Comparison of ENCODE assay signal across 8 cellular contexts in genomic region chr17:50055055-50055425, GRCh38. TPM values are rescaled to one million over a fixed set of nuclear protein-coding genes. Genes with fewer than 3 reads are reported as not detected.
DNase-seq lines count a peak whose midpoint lies in the region; ATAC-seq and TF ChIP-seq lines count a peak whose summit lies in the region.

No MANE protein-coding gene starts in this region.

- TF ChIP-seq CTCF in Caco-2 (IDR thresholded peaks at IDR 0.05; ENCODE audit: insufficient read depth in 1 of 2, low read depth in 1 of 2, low read length in 1 of 2, severe bottlenecking in 1 of 2, unreplicated experiment in 1 of 2) (no peak), neural cell (IDR thresholded peaks at IDR 0.05; ENCODE audit: poor library complexity, severe bottlenecking) (no peak)

- POLR2A ChIA-PET in Caco-2 (lab: Charles Lee) = no interaction called here
- POLR2A ChIA-PET in activated CD4-positive, alpha-beta memory T cell treated with anti-CD3 and anti-CD28 coated beads for 36 hours (lab: Charles Lee) = no interaction called here

- H3K27me3 ChIP-seq in Caco-2 (replicated peaks; ENCODE audit: control insufficient read depth, insufficient read depth, low read length) = no peaks in the 10 kb centered on the region
- H3K27me3 ChIP-seq in neural cell (ENCODE audit: insufficient read depth, low read depth, low read length) = no peaks in the 10 kb centered on the region

- peak overlapping the region; percentile 73 for H2AFZ ChIP-seq in neural cell (ENCODE audit: low read depth, low read length)

- peaks cover 24% of the 10 kb centered on the region for H3K4me1 Mint-ChIP-seq in Caco-2 (ENCODE audit: low read depth, unreplicated experiment)
- peaks cover 35% of the 10 kb centered on the region for H3K4me1 Mint-ChIP-seq in activated CD4-positive, alpha-beta memory T cell treated with anti-CD3 and anti-CD28 coated beads for 36 hours (ENCODE audit: low read depth)

- H3K27me3 Mint-ChIP-seq in Caco-2 (ENCODE audit: insufficient read depth, unreplicated experiment) = no peaks in the 10 kb centered on the region
- H3K27me3 Mint-ChIP-seq in activated CD4-positive, alpha-beta memory T cell treated with anti-CD3 and anti-CD28 coated beads for 36 hours = no peaks in the 10 kb centered on the region

- peak overlapping the region; percentile 92 for H3K4me2 ChIP-seq in neural cell (ENCODE audit: low read length)

- CTCF ChIA-PET in Caco-2 (lab: Charles Lee) = no interaction called here
- CTCF ChIA-PET in activated CD4-positive, alpha-beta memory T cell treated with anti-CD3 and anti-CD28 coated beads for 36 hours (lab: Charles Lee) = interaction anchor here (1.0 to 7.9 kb wide), 7 partner anchors 8 to 38 kb away, joined by 3 to 85 read pairs (median 6); no protein-coding TSS in a partner anchor

- peak overlapping the region; percentile 74 for H3K4me3 ChIP-seq in Caco-2 (ENCODE audit: low read depth, low read length)
- peak overlapping the region; percentile 95 for H3K4me3 ChIP-seq in neural cell (ENCODE audit: low read length)

- peak overlapping the region; percentile 85 for H3K9ac ChIP-seq in neural cell (ENCODE audit: low read length)

- TF ChIP-seq RAD21 in neural cell (conservative IDR thresholded peaks at IDR 0.05) = no peak

- no peak for TF ChIP-seq EP300 in neural cell (conservative IDR thresholded peaks at IDR 0.05; ENCODE audit: poor library complexity, severe bottlenecking)

- H3K9me3 Mint-ChIP-seq in Caco-2 (ENCODE audit: unreplicated experiment) = no peaks in the 10 kb centered on the region
- no peaks in the 10 kb centered on the region for H3K9me3 Mint-ChIP-seq in activated CD4-positive, alpha-beta memory T cell treated with anti-CD3 and anti-CD28 coated beads for 36 hours

- H3K27ac Mint-ChIP-seq in Caco-2 (ENCODE audit: unreplicated experiment) = peak overlapping the region; percentile 71
- peak overlapping the region; percentile 84 for H3K27ac Mint-ChIP-seq in activated CD4-positive, alpha-beta memory T cell treated with anti-CD3 and anti-CD28 coated beads for 36 hours

- DNase-seq in Caco-2 (peak; percentile 62 to 78), NCI-H1417 (lab: John Stamatoyannopoulos, UW) (peak; percentile 72 to 82 (median 77)), fibroblast of peridontal ligament (ENCODE audit: extremely low read depth) (peak; percentile 37), NCI-H1048 (lab: John Stamatoyannopoulos, UW) (no peak)
- peak; percentile 44 for DNase-seq in activated CD4-positive, alpha-beta memory T cell treated with anti-CD3 and anti-CD28 coated beads for 36 hours

- no peak for ATAC-seq in HG02970 (IDR thresholded peaks at IDR 0.05; ENCODE audit: low FRiP score, unreplicated experiment)
- ATAC-seq in HG03354 (IDR thresholded peaks at IDR 0.05; ENCODE audit: poor library complexity, severe bottlenecking, unreplicated experiment) = no peak

- peaks cover 48% of the 10 kb centered on the region for H3K4me1 ChIP-seq in Caco-2

- no peaks in the 10 kb centered on the region for H3K79me2 ChIP-seq in neural cell (replicated peaks; ENCODE audit: insufficient read depth, low read length)

- H3F3A ChIP-seq in neural cell (ENCODE audit: insufficient read depth, low read length, poor library complexity, severe bottlenecking) = peaks cover 4% of the 10 kb centered on the region

- peak overlapping the region; percentile 86 for H3K4me3 Mint-ChIP-seq in Caco-2 (ENCODE audit: unreplicated experiment)
- peak overlapping the region; percentile 87 for H3K4me3 Mint-ChIP-seq in activated CD4-positive, alpha-beta memory T cell treated with anti-CD3 and anti-CD28 coated beads for 36 hours

- intact Hi-C loops in Caco-2 (cut with micrococcal nuclease; ENCODE audit: unreplicated experiment) = no loop called here
- intact Hi-C loops in activated CD4-positive, alpha-beta memory T cell treated with anti-CD3 and anti-CD28 coated beads for 36 hours (cut with micrococcal nuclease) = loop anchor here (5.0 kb wide), 1 partner anchor 92 kb away; no protein-coding TSS in a partner anchor

- H3K9me3 ChIP-seq in Caco-2 (no peaks in the 10 kb centered on the region), neural cell (ENCODE audit: low read length) (no peaks in the 10 kb centered on the region)

- BruUV-seq in Caco-2 (replicated peaks; lab: Mats Ljungman, UMichigan) = no TSS peak

- H3K36me3 ChIP-seq in Caco-2 (ENCODE audit: control insufficient read depth, insufficient read depth, low read length) (no peaks in the 10 kb centered on the region), neural cell (ENCODE audit: insufficient read depth, low read length) (no peaks in the 10 kb centered on the region)

- H4K20me1 ChIP-seq in neural cell (ENCODE audit: insufficient read depth) = no peaks in the 10 kb centered on the region

- peak overlapping the region; percentile 78 for H3K27ac ChIP-seq in neural cell (ENCODE audit: low read length)

- H3K9me2 ChIP-seq in neural cell (ENCODE audit: insufficient read depth, low read length) = no peaks in the 10 kb centered on the region

- H3K36me3 Mint-ChIP-seq in Caco-2 (ENCODE audit: insufficient read depth, unreplicated experiment) = peaks cover 6% of the 10 kb centered on the region
- H3K36me3 Mint-ChIP-seq in activated CD4-positive, alpha-beta memory T cell treated with anti-CD3 and anti-CD28 coated beads for 36 hours = no peaks in the 10 kb centered on the region

TF ChIP-seq in neural cell, 6 proteins besides CTCF, POLR2A, EP300 and RAD21:
- TF ChIP-seq POLR2AphosphoS5 (IDR thresholded peaks at IDR 0.05) = peak; percentile 7
- TF ChIP-seq TAF1 (IDR thresholded peaks at IDR 0.05; ENCODE audit: low read depth) = no peak
- no peak for TF ChIP-seq MXI1 (conservative IDR thresholded peaks at IDR 0.05; ENCODE audit: poor library complexity, severe bottlenecking)
TF ChIP-seq in neural cell: peak in this region for 1.

RNA-seq across cellular contexts. Expression of gene ITGA3, which starts 0.9 kb away (rescaled TPM):
- 10.4 and 14.7 TPM in 2 replicates for total RNA-seq in Caco-2 (2022)
- 10 to 100 TPM; 15.8 to 17.6 TPM for total RNA-seq in activated CD4-positive, alpha-beta memory T cell treated with anti-CD3 and anti-CD28 coated beads for 36 hours
- polyA plus RNA-seq in neural cell = 33.0 and 37.2 TPM in 2 replicates
- polyA minus RNA-seq in neural cell = 38.1 and 53.8 TPM in 2 replicates

RNA-seq across cellular contexts. Expression of gene PDK2, which starts 40.1 kb away (rescaled TPM):
- total RNA-seq in Caco-2 (2022) = 10.5 and 15.2 TPM in 2 replicates
- total RNA-seq in activated CD4-positive, alpha-beta memory T cell treated with anti-CD3 and anti-CD28 coated beads for 36 hours = 10 to 100 TPM; 13.3 to 14.6 TPM
- polyA plus RNA-seq in neural cell = 36.2 and 41.7 TPM in 2 replicates
- 31.9 and 37.3 TPM in 2 replicates for polyA minus RNA-seq in neural cell
